ENCODE assay signal across 13 cellular contexts in genomic region chrX:24110049-24110448, GRCh38.
"Had no signal": no experiment of that assay in that cellular context is flagged by ENCODE, and none has a peak within 500 bp of the region (broad histone marks: within the 10 kb centered on the region; RNA-seq: fewer than 3 reads in every experiment).

No MANE protein-coding gene starts in this region.

- H3K27ac Mint-ChIP-seq: activated CD4-positive, alpha-beta memory T cell treated with anti-CD3 and anti-CD28 coated beads for 36 hours; activated CD4-positive, alpha-beta T cell treated with anti-CD3 and anti-CD28 coated beads for 36 hours; activated naive CD4-positive, alpha-beta T cell treated with anti-CD3 and anti-CD28 coated beads, Interleukin-2, amount 50 U/mL, for 24 hours; activated T-cell treated with anti-CD3 and anti-CD28 coated beads, Interleukin-2, amount 50 U/mL, for 24 hours; naive B cell; stimulated activated naive CD8-positive, alpha-beta T cell treated with anti-CD3 and anti-CD28 coated beads, Interleukin-15, amount 100 ng/mL, for 72 hours had no signal

- H3K9me3 Mint-ChIP-seq: activated CD4-positive, alpha-beta memory T cell treated with anti-CD3 and anti-CD28 coated beads for 36 hours; activated naive CD4-positive, alpha-beta T cell treated with anti-CD3 and anti-CD28 coated beads, Interleukin-2, amount 50 U/mL, for 24 hours; activated T-cell treated with anti-CD3 and anti-CD28 coated beads, Interleukin-2, amount 50 U/mL, for 24 hours; stimulated activated naive CD8-positive, alpha-beta T cell treated with anti-CD3 and anti-CD28 coated beads, Interleukin-15, amount 100 ng/mL, for 72 hours had no signal

- H3K4me1 Mint-ChIP-seq: activated CD4-positive, alpha-beta T cell treated with anti-CD3 and anti-CD28 coated beads for 36 hours; activated naive CD4-positive, alpha-beta T cell treated with anti-CD3 and anti-CD28 coated beads, Interleukin-2, amount 50 U/mL, for 24 hours; naive B cell; stimulated activated naive CD8-positive, alpha-beta T cell treated with anti-CD3 and anti-CD28 coated beads, Interleukin-15, amount 100 ng/mL, for 72 hours had no signal

- ATAC-seq: activated CD4-positive, alpha-beta T cell treated with anti-CD3 and anti-CD28 coated beads for 36 hours; esophagus mucosa; left colon; sciatic nerve; stimulated activated naive CD8-positive, alpha-beta T cell treated with anti-CD3 and anti-CD28 coated beads, Interleukin-15, amount 100 ng/mL, for 72 hours had no signal

- H3K4me3 Mint-ChIP-seq: activated CD4-positive, alpha-beta memory T cell treated with anti-CD3 and anti-CD28 coated beads for 36 hours; activated CD4-positive, alpha-beta T cell treated with anti-CD3 and anti-CD28 coated beads for 36 hours; activated naive CD4-positive, alpha-beta T cell treated with anti-CD3 and anti-CD28 coated beads, Interleukin-2, amount 50 U/mL, for 24 hours; activated T-cell treated with anti-CD3 and anti-CD28 coated beads, Interleukin-2, amount 50 U/mL, for 24 hours; naive B cell; stimulated activated naive CD8-positive, alpha-beta T cell treated with anti-CD3 and anti-CD28 coated beads, Interleukin-15, amount 100 ng/mL, for 72 hours had no signal

- DNase-seq: activated CD4-positive, alpha-beta memory T cell treated with anti-CD3 and anti-CD28 coated beads for 36 hours; activated CD4-positive, alpha-beta T cell treated with anti-CD3 and anti-CD28 coated beads for 36 hours; activated effector memory CD4-positive, alpha-beta T cell treated with Interleukin-2 at 50 U/mL for 16 hours; activated T-cell treated with anti-CD3 and anti-CD28 coated beads, Interleukin-2, amount 50 U/mL, for 24 hours; adrenal gland; colonic mucosa; left colon; naive B cell; stimulated activated naive CD8-positive, alpha-beta T cell treated with anti-CD3 and anti-CD28 coated beads, Interleukin-15, amount 100 ng/mL, for 72 hours; upper lobe of left lung had no signal

- H3K27me3 Mint-ChIP-seq: activated CD4-positive, alpha-beta memory T cell treated with anti-CD3 and anti-CD28 coated beads for 36 hours; activated CD4-positive, alpha-beta T cell treated with anti-CD3 and anti-CD28 coated beads for 36 hours; activated naive CD4-positive, alpha-beta T cell treated with anti-CD3 and anti-CD28 coated beads, Interleukin-2, amount 50 U/mL, for 24 hours; activated T-cell treated with anti-CD3 and anti-CD28 coated beads, Interleukin-2, amount 50 U/mL, for 24 hours; naive B cell; stimulated activated naive CD8-positive, alpha-beta T cell treated with anti-CD3 and anti-CD28 coated beads, Interleukin-15, amount 100 ng/mL, for 72 hours had no signal

- H3K36me3 Mint-ChIP-seq: activated CD4-positive, alpha-beta memory T cell treated with anti-CD3 and anti-CD28 coated beads for 36 hours had no signal
